Comparison of ENCODE assay signal across 20 cellular contexts in the genomic region with DNA sequence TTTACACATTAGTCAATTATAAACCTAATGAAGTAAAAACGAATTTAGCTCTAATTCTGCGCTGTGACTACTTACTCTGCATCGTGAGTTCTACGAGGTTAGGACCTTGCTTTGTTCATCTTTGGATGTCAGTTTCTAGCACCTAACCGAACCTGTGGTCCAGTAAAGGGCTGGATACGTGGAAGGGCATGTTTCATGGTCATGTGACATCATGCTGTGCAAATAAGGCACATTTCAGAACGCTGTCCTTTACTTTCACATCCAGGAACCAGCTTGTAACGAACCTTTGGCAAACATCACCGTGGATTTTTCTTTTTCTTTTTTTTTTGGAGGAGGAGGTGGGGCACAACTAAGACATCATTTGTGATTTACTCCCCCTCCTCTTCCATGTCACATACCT. TPM values are rescaled to one million over a fixed set of nuclear protein-coding genes. Genes with fewer than 3 reads are reported as not detected.
A peak's percentile ranks its signal among the peaks of the same experiment; 100 is the strongest.
DNase-seq lines count a peak whose midpoint lies in the region; ATAC-seq and TF ChIP-seq lines count a peak whose summit lies in the region.
"Had no signal": no experiment of that assay in that cellular context is flagged by ENCODE, and none has a peak within 500 bp of the region (broad histone marks: within the 10 kb centered on the region; RNA-seq: fewer than 3 reads in every experiment).

No MANE protein-coding gene starts in this region.

- no peak for TF ChIP-seq POLR2A in prostate gland (IDR thresholded peaks at IDR 0.05)

- DNase-seq in CD14-positive monocyte (ENCODE audit: low spot score) (no peak), Panc1 (ENCODE audit: low read depth, low spot score) (no peak), islet precursor cell (peak; percentile 14), prostate gland (ENCODE audit: low spot score) (peak; percentile 14), NCI-H2029 treated with DMSO at 0.1 percent for 48 hours (lab: John Stamatoyannopoulos, UW) (no peak), retina (no peak)
- no peak for DNase-seq in activated CD4-positive, CD25-positive, alpha-beta regulatory T cell (lab: John Stamatoyannopoulos, UW)
- DNase-seq in activated naive CD4-positive, alpha-beta T cell treated with anti-CD3 and anti-CD28 coated beads, Interleukin-2, amount 10 ng/mL, durations not matched to agents 7 days and 5 days = no peak
- DNase-seq: EL, GF-D8, NCI-H1092 treated with DMSO at 0.1 percent for 48 hours, NCI-H1436 treated with DMSO at 0.1 percent for 48 hours, NCI-H1930, NCI-H2171, NCI-H345, NCI-H524, NCI-H82, Peyer's patch had no signal

- CTCF ChIA-PET in Panc1 (lab: Charles Lee) = no interaction called here
- CTCF ChIA-PET in activated naive CD4-positive, alpha-beta T cell treated with anti-CD3 and anti-CD28 coated beads, Interleukin-2, amount 10 ng/mL, durations not matched to agents 7 days and 5 days (lab: Charles Lee) = no interaction called here

- 60% methylated on average over 9 of the region's 9 CpGs for WGBS in prostate gland

- H3K27ac ChIP-seq in Panc1 (ENCODE audit: low read length) (peak overlapping the region; percentile 71), prostate gland (no peak overlapping the region)
- H3K27ac ChIP-seq: KMS-11, Peyer's patch had no signal

- in situ Hi-C loops in Panc1 (cut with HindIII; ENCODE audit: low pct_unique_long_range_greater_than_20kb, low sequenced_read_pairs) = no loop called here

- POLR2A ChIA-PET in Panc1 (lab: Charles Lee) = no interaction called here

- no peaks in the 10 kb centered on the region for H3K27me3 ChIP-seq in Panc1 (ENCODE audit: control insufficient read depth, insufficient read depth, low read length)
- H3K27me3 ChIP-seq in prostate gland (replicated peaks; ENCODE audit: insufficient read depth) = no peaks in the 10 kb centered on the region
- H3K27me3 ChIP-seq: Peyer's patch had no signal

- no peak overlapping the region for H3K4me3 Mint-ChIP-seq in CD14-positive monocyte
- H3K4me3 Mint-ChIP-seq in activated naive CD4-positive, alpha-beta T cell treated with anti-CD3 and anti-CD28 coated beads, Interleukin-2, amount 10 ng/mL, durations not matched to agents 7 days and 5 days = no peak overlapping the region

- H3K4me1 Mint-ChIP-seq in CD14-positive monocyte = peaks cover 51% of the 10 kb centered on the region
- no peaks in the 10 kb centered on the region for H3K4me1 Mint-ChIP-seq in activated naive CD4-positive, alpha-beta T cell treated with anti-CD3 and anti-CD28 coated beads, Interleukin-2, amount 10 ng/mL, durations not matched to agents 7 days and 5 days

- no peaks in the 10 kb centered on the region for H3K9me3 Mint-ChIP-seq in CD14-positive monocyte
- no peaks in the 10 kb centered on the region for H3K9me3 Mint-ChIP-seq in activated naive CD4-positive, alpha-beta T cell treated with anti-CD3 and anti-CD28 coated beads, Interleukin-2, amount 10 ng/mL, durations not matched to agents 7 days and 5 days

- H3K36me3 ChIP-seq in Panc1 (ENCODE audit: control insufficient read depth, insufficient read depth, low read length) (no peaks in the 10 kb centered on the region), prostate gland (no peaks in the 10 kb centered on the region)
- H3K36me3 ChIP-seq: Peyer's patch had no signal

- intact Hi-C loops in CD14-positive monocyte (cut with micrococcal nuclease) = no loop called here
- intact Hi-C loops in Panc1 (cut with micrococcal nuclease; ENCODE audit: unreplicated experiment) = no loop called here
- intact Hi-C loops in prostate gland (cut with DNase I) = no loop called here

- H3K4me1 ChIP-seq in Panc1 (ENCODE audit: control insufficient read depth, insufficient read depth, low read length) (peaks cover 60% of the 10 kb centered on the region), prostate gland (replicated peaks) (peaks cover 3% of the 10 kb centered on the region)
- H3K4me1 ChIP-seq: Peyer's patch had no signal

- H3K27ac Mint-ChIP-seq in CD14-positive monocyte = peak overlapping the region in 5 of 7 donors; percentile 4 to 58 (median 30)
- no peak overlapping the region for H3K27ac Mint-ChIP-seq in activated naive CD4-positive, alpha-beta T cell treated with anti-CD3 and anti-CD28 coated beads, Interleukin-2, amount 10 ng/mL, durations not matched to agents 7 days and 5 days

- H3K9me3 ChIP-seq in Panc1 (ENCODE audit: control insufficient read depth, insufficient read depth, low read depth, low read length) (no peaks in the 10 kb centered on the region), prostate gland (no peaks in the 10 kb centered on the region)
- H3K9me3 ChIP-seq: Peyer's patch had no signal

- H3K27me3 Mint-ChIP-seq in CD14-positive monocyte (ENCODE audit: low read depth in 3 of 3) = no peaks in the 10 kb centered on the region
- H3K27me3 Mint-ChIP-seq in activated naive CD4-positive, alpha-beta T cell treated with anti-CD3 and anti-CD28 coated beads, Interleukin-2, amount 10 ng/mL, durations not matched to agents 7 days and 5 days = no peaks in the 10 kb centered on the region

- peaks cover 37 to 38% of the 10 kb centered on the region in 2 donors for H3K36me3 Mint-ChIP-seq in CD14-positive monocyte
- H3K36me3 Mint-ChIP-seq in activated naive CD4-positive, alpha-beta T cell treated with anti-CD3 and anti-CD28 coated beads, Interleukin-2, amount 10 ng/mL, durations not matched to agents 7 days and 5 days = no peaks in the 10 kb centered on the region

- no peak overlapping the region for H3K4me3 ChIP-seq in Panc1 (ENCODE audit: low read depth in 2 of 2, low read length in 2 of 2)
- H3K4me3 ChIP-seq in prostate gland = no peak overlapping the region
- H3K4me3 ChIP-seq: Peyer's patch had no signal

- no TSS peak for BruUV-seq in Panc1 (replicated peaks; lab: Mats Ljungman, UMichigan)

- no peak for ATAC-seq in Panc1
- ATAC-seq: HepG2 had no signal

- no peak for TF ChIP-seq CTCF in CD14-positive monocyte (IDR thresholded peaks at IDR 0.05)
- TF ChIP-seq CTCF in Panc1 (IDR thresholded peaks at IDR 0.05) = no peak
- no peak for TF ChIP-seq CTCF in prostate gland (IDR thresholded peaks at IDR 0.05)

RNA-seq across cellular contexts. Expression of a gene that starts 15.0 kb away (rescaled TPM):
- 10 to 100 TPM; 36.6 to 61.6 TPM for polyA plus RNA-seq in CD14-positive monocyte
- 217 TPM for total RNA-seq in Panc1 (2021; ENCODE audit: unreplicated experiment)
- polyA plus RNA-seq in Panc1 (2012; ENCODE audit: insufficient read length) = 126 TPM
- total RNA-seq in prostate gland = 100 to 1,000 TPM; 142 to 346 TPM
- total RNA-seq: HepG2 had no signal

Comparison
In these comparisons a context has a peak if more than half of its experiments do, and no peak if none do; other contexts are left out.
1. DNase-seq: peak in islet precursor cell (single experiment) and prostate gland (single experiment); none in CD14-positive monocyte (single experiment), Panc1 (single experiment), activated CD4-positive, CD25-positive, alpha-beta regulatory T cell (0 of 4), activated naive CD4-positive, alpha-beta T cell treated with anti-CD3 and anti-CD28 coated beads, Interleukin-2, amount 10 ng/mL, durations not matched to agents 7 days and 5 days (single experiment), NCI-H2029 treated with DMSO at 0.1 percent for 48 hours (single experiment) and retina (single experiment).